1 cellular context compared by ENCODE assay signal in the genomic region with DNA sequence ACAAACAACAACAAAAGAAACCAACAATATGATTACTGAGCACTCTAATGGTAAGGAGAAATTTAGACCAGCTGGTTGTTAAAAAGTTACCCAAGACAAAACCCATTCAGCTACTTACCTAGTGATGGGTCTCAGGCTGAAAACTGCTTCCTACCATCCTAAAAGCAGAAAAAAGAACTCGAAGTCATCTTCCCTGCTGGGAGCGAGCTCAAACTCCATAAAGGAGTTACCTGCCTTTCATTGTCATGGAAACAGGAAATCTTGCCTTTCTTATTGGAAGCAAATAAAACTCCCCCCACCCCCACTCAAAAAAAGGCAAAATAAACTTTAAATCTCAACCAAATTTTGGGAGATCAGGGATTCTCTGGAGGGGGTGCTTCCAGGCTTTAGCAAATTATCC.
TF ChIP-seq lines count a peak whose summit lies in the region.

No MANE protein-coding gene starts in this region.

TF ChIP-seq in GM23338, 12 proteins besides CTCF, POLR2A, EP300 and RAD21 (continued from another document):
- TF ChIP-seq, protein P1, sequence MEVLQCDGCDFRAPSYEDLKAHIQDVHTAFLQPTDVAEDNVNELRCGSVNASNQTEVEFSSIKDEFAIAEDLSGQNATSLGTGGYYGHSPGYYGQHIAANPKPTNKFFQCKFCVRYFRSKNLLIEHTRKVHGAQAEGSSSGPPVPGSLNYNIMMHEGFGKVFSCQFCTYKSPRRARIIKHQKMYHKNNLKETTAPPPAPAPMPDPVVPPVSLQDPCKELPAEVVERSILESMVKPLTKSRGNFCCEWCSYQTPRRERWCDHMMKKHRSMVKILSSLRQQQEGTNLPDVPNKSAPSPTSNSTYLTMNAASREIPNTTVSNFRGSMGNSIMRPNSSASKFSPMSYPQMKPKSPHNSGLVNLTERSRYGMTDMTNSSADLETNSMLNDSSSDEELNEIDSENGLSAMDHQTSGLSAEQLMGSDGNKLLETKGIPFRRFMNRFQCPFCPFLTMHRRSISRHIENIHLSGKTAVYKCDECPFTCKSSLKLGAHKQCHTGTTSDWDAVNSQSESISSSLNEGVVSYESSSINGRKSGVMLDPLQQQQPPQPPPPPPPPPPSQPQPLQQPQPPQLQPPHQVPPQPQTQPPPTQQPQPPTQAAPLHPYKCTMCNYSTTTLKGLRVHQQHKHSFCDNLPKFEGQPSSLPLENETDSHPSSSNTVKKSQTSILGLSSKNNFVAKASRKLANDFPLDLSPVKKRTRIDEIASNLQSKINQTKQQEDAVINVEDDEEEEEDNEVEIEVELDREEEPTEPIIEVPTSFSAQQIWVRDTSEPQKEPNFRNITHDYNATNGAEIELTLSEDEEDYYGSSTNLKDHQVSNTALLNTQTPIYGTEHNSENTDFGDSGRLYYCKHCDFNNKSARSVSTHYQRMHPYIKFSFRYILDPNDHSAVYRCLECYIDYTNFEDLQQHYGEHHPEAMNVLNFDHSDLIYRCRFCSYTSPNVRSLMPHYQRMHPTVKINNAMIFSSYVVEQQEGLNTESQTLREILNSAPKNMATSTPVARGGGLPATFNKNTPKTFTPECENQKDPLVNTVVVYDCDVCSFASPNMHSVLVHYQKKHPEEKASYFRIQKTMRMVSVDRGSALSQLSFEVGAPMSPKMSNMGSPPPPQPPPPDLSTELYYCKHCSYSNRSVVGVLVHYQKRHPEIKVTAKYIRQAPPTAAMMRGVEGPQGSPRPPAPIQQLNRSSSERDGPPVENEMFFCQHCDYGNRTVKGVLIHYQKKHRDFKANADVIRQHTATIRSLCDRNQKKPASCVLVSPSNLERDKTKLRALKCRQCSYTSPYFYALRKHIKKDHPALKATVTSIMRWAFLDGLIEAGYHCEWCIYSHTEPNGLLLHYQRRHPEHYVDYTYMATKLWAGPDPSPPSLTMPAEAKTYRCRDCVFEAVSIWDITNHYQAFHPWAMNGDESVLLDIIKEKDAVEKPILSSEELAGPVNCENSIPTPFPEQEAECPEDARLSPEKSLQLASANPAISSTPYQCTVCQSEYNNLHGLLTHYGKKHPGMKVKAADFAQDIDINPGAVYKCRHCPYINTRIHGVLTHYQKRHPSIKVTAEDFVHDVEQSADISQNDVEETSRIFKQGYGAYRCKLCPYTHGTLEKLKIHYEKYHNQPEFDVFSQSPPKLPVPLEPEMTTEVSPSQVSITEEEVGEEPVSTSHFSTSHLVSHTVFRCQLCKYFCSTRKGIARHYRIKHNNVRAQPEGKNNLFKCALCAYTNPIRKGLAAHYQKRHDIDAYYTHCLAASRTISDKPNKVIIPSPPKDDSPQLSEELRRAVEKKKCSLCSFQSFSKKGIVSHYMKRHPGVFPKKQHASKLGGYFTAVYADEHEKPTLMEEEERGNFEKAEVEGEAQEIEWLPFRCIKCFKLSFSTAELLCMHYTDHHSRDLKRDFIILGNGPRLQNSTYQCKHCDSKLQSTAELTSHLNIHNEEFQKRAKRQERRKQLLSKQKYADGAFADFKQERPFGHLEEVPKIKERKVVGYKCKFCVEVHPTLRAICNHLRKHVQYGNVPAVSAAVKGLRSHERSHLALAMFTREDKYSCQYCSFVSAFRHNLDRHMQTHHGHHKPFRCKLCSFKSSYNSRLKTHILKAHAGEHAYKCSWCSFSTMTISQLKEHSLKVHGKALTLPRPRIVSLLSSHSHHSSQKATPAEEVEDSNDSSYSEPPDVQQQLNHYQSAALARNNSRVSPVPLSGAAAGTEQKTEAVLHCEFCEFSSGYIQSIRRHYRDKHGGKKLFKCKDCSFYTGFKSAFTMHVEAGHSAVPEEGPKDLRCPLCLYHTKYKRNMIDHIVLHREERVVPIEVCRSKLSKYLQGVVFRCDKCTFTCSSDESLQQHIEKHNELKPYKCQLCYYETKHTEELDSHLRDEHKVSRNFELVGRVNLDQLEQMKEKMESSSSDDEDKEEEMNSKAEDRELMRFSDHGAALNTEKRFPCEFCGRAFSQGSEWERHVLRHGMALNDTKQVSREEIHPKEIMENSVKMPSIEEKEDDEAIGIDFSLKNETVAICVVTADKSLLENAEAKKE (CRISPR knock-in tag; IDR thresholded peaks at IDR 0.05), result no peak
- no peak for TF ChIP-seq EZH2 (IDR thresholded peaks at IDR 0.05; ENCODE audit: low read depth, unreplicated experiment)
- TF ChIP-seq, protein P2, sequence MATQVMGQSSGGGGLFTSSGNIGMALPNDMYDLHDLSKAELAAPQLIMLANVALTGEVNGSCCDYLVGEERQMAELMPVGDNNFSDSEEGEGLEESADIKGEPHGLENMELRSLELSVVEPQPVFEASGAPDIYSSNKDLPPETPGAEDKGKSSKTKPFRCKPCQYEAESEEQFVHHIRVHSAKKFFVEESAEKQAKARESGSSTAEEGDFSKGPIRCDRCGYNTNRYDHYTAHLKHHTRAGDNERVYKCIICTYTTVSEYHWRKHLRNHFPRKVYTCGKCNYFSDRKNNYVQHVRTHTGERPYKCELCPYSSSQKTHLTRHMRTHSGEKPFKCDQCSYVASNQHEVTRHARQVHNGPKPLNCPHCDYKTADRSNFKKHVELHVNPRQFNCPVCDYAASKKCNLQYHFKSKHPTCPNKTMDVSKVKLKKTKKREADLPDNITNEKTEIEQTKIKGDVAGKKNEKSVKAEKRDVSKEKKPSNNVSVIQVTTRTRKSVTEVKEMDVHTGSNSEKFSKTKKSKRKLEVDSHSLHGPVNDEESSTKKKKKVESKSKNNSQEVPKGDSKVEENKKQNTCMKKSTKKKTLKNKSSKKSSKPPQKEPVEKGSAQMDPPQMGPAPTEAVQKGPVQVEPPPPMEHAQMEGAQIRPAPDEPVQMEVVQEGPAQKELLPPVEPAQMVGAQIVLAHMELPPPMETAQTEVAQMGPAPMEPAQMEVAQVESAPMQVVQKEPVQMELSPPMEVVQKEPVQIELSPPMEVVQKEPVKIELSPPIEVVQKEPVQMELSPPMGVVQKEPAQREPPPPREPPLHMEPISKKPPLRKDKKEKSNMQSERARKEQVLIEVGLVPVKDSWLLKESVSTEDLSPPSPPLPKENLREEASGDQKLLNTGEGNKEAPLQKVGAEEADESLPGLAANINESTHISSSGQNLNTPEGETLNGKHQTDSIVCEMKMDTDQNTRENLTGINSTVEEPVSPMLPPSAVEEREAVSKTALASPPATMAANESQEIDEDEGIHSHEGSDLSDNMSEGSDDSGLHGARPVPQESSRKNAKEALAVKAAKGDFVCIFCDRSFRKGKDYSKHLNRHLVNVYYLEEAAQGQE (IDR thresholded peaks at IDR 0.05; ENCODE audit: unreplicated experiment), result no peak
- no peak for TF ChIP-seq NANOG (IDR thresholded peaks at IDR 0.05; ENCODE audit: borderline replicate concordance)
- no peak for TF ChIP-seq ZNF114 (CRISPR knock-in tag; IDR thresholded peaks at IDR 0.05)
- no peak for TF ChIP-seq JUNB (IDR thresholded peaks at IDR 0.05; ENCODE audit: unreplicated experiment)
- no peak for TF ChIP-seq STAT1 (IDR thresholded peaks at IDR 0.05; ENCODE audit: unreplicated experiment)
- TF ChIP-seq EZH2phosphoT487 (IDR thresholded peaks at IDR 0.05; ENCODE audit: unreplicated experiment), result no peak
- TF ChIP-seq ZNF331 (CRISPR knock-in tag; IDR thresholded peaks at IDR 0.05; ENCODE audit: low read depth), result no peak
- no peak for TF ChIP-seq POLR2AphosphoS5 (IDR thresholded peaks at IDR 0.05; ENCODE audit: low read depth)
